In genomic region chr3:106825962-106826605, GRCh38 we compare ENCODE assay signal across 11 cellular contexts.
DNase-seq lines count a peak whose midpoint lies in the region; ATAC-seq and TF ChIP-seq lines count a peak whose summit lies in the region.
"Had no signal": no experiment of that assay in that cellular context is flagged by ENCODE, and none has a peak within 500 bp of the region (broad histone marks: within the 10 kb centered on the region; RNA-seq: fewer than 3 reads in every experiment).

No MANE protein-coding gene starts in this region.

- POLR2A ChIA-PET in SK-N-SH (lab: Yijun Ruan, JAX), result no interaction called here

- no peak overlapping the region for H3K4me3 ChIP-seq in SK-N-SH (ENCODE audit: low read depth in 2 of 2, low read length in 1 of 2)
- H3K4me3 ChIP-seq in heart left ventricle, result no peak overlapping the region
- H3K4me3 ChIP-seq in rectal smooth muscle tissue (ENCODE audit: low read length), result no peak overlapping the region
- H3K4me3 ChIP-seq: right lobe of liver had no signal

- peak overlapping the region; percentile 10; the same call in 1 of the 2 replicates for H2AFZ ChIP-seq in SK-N-SH (ENCODE audit: low read depth)

- TF ChIP-seq CTCF in SK-N-SH (IDR thresholded peaks at IDR 0.05), result no peak
- no peak for TF ChIP-seq CTCF in heart left ventricle (IDR thresholded peaks at IDR 0.05)

- peaks cover 19 to 38% of the 10 kb centered on the region in 2 experiments; a peak in 3 of 4 replicates for H3K4me1 ChIP-seq in SK-N-SH (ENCODE audit: control insufficient read depth in 1 of 2, insufficient read depth in 2 of 2, low read depth in 1 of 2, low read length in 1 of 2)
- H3K4me1 ChIP-seq in heart left ventricle, result peaks cover 0 to 26% (median 7%) of the 10 kb centered on the region in 12 donors
- peaks cover 3% of the 10 kb centered on the region for H3K4me1 ChIP-seq in rectal smooth muscle tissue (ENCODE audit: control insufficient read depth, insufficient read depth, low read length)
- H3K4me1 ChIP-seq: right lobe of liver had no signal

- peak overlapping the region; percentile 2; the same call in 1 of the 2 replicates for H3K4me2 ChIP-seq in SK-N-SH

- intact Hi-C loops in heart left ventricle (cut with DNase I), result loop anchor here in 7 of 10 donors (2.0 to 5.0 kb wide), 2 partner anchors 236 to 239 kb away; no protein-coding TSS in a partner anchor

- CTCF ChIA-PET in SK-N-SH (lab: Yijun Ruan, JAX), result interaction anchor here (1.0 to 1.9 kb wide), 5 partner anchors 10 to 1111 kb away, joined by 3 to 8 read pairs (median 4); no protein-coding TSS in a partner anchor

- no peaks in the 10 kb centered on the region for H3K9me2 ChIP-seq in SK-N-SH

- WGBS in SK-N-SH (ENCODE audit: low lambda C conversion rate), result 82% methylated on average over 4 of the region's 4 CpGs
- 74 to 81% (median 75%) methylated on average over 4 of the region's 4 CpGs for WGBS in heart left ventricle, 4 donors

- H3K27ac ChIP-seq in SK-N-SH (ENCODE audit: low read depth in 2 of 2, low read length in 1 of 2), result peak overlapping the region; percentile 72 to 75
- peak overlapping the region in 3 of 12 donors; percentile 31 to 51 (median 36) for H3K27ac ChIP-seq in heart left ventricle
- peak overlapping the region; percentile 3 for H3K27ac ChIP-seq in rectal smooth muscle tissue (ENCODE audit: low read depth, low read length)
- H3K27ac ChIP-seq: right lobe of liver had no signal

- H3K36me3 ChIP-seq in SK-N-SH (replicated peaks in 1 of 2; ENCODE audit: control insufficient read depth in 1 of 2, insufficient read depth in 2 of 2, low read length in 1 of 2) (peaks cover 0 to 3% of the 10 kb centered on the region in 2 experiments), heart left ventricle (no peaks in the 10 kb centered on the region), rectal smooth muscle tissue (ENCODE audit: control insufficient read depth, insufficient read depth, low read length) (no peaks in the 10 kb centered on the region)
- H3K36me3 ChIP-seq: right lobe of liver had no signal

- H3K9ac ChIP-seq in SK-N-SH (peak overlapping the region; percentile 7; the same call in 1 of the 2 replicates), rectal smooth muscle tissue (ENCODE audit: low read length) (no peak overlapping the region)

- TF ChIP-seq POLR2A in heart left ventricle (IDR thresholded peaks at IDR 0.05), result no peak

- no peaks in the 10 kb centered on the region for H3K27me3 ChIP-seq in SK-N-SH (ENCODE audit: insufficient read depth)
- H3K27me3 ChIP-seq in heart left ventricle, result no peaks in the 10 kb centered on the region
- no peaks in the 10 kb centered on the region for H3K27me3 ChIP-seq in rectal smooth muscle tissue (ENCODE audit: control insufficient read depth, insufficient read depth, low read length)
- H3K27me3 ChIP-seq: right lobe of liver had no signal

- no peaks in the 10 kb centered on the region for H3K9me3 ChIP-seq in SK-N-SH
- no peaks in the 10 kb centered on the region for H3K9me3 ChIP-seq in heart left ventricle
- H3K9me3 ChIP-seq: right lobe of liver had no signal

- H3F3A ChIP-seq in SK-N-SH (replicated peaks; ENCODE audit: insufficient read depth), result peaks cover 22% of the 10 kb centered on the region

- ATAC-seq in heart left ventricle (peak; percentile 65 to 83 (median 76)), GM19328 (IDR thresholded peaks at IDR 0.05; ENCODE audit: unreplicated experiment) (no peak), GM19467 (IDR thresholded peaks at IDR 0.05; ENCODE audit: unreplicated experiment) (no peak)
- ATAC-seq: right lobe of liver had no signal

- no peak; the same call in 1 of the 2 replicates for TF ChIP-seq RAD21 in SK-N-SH (IDR thresholded peaks at IDR 0.05; ENCODE audit: low read length)

- TF ChIP-seq EP300 in SK-N-SH (IDR thresholded peaks at IDR 0.05; ENCODE audit: borderline replicate concordance in 1 of 2, low read depth in 1 of 2, low read length in 1 of 2), result no peak

- H3K79me2 ChIP-seq in SK-N-SH (ENCODE audit: insufficient read depth), result no peaks in the 10 kb centered on the region

- DNase-seq in GM04503 (ENCODE audit: low read depth) (peak; percentile 67), SK-N-SH (no peak), heart left ventricle (no peak), NCI-H748 (lab: John Stamatoyannopoulos, UW; ENCODE audit: unreplicated experiment) (no peak), NCI-H345 treated with DMSO at 0.1 percent for 48 hours (lab: John Stamatoyannopoulos, UW; ENCODE audit: unreplicated experiment) (no peak)
- DNase-seq: DMS153, MM.1S, right lobe of liver had no signal

- H4K20me1 ChIP-seq in SK-N-SH (ENCODE audit: insufficient read depth), result no peaks in the 10 kb centered on the region

TF ChIP-seq in SK-N-SH, 30 proteins besides CTCF, POLR2A, EP300 and RAD21:
- peak; percentile 66 for TF ChIP-seq TCF12 (IDR thresholded peaks at IDR 0.05)
- peak; percentile 65 for TF ChIP-seq PBX3 (IDR thresholded peaks at IDR 0.05)
- TF ChIP-seq ZBTB33 (IDR thresholded peaks at IDR 0.05; ENCODE audit: borderline replicate concordance, low read depth), result no peak
- TF ChIP-seq JUND (IDR thresholded peaks at IDR 0.05), result peak; percentile 54; the same call in 1 of the 2 replicates
- TF ChIP-seq USF1 (IDR thresholded peaks at IDR 0.05; ENCODE audit: borderline replicate concordance, low read depth), result no peak
- peak; percentile 12; the same call in 1 of the 2 replicates for TF ChIP-seq NFIC (IDR thresholded peaks at IDR 0.05; ENCODE audit: borderline replicate concordance)
- peak; percentile 41; the same call in 1 of the 2 replicates for TF ChIP-seq FOSL2 (IDR thresholded peaks at IDR 0.05; ENCODE audit: borderline replicate concordance, low read depth)
- no peak for TF ChIP-seq YY1 (IDR thresholded peaks at IDR 0.05; ENCODE audit: low read depth)
- TF ChIP-seq SIN3A (IDR thresholded peaks at IDR 0.05; ENCODE audit: borderline replicate concordance, low read depth, low read length), result no peak

Comparison
In these comparisons a context has a peak if more than half of its experiments do, and no peak if none do; other contexts are left out.
1. ATAC-seq: peak in heart left ventricle (4 of 4); none in GM19328 (single experiment) and GM19467 (single experiment).